ENCODE assay signal across 10 cellular contexts in genomic region chrX:153984351-153985178, GRCh38. TPM values are rescaled to one million over a fixed set of nuclear protein-coding genes. Genes with fewer than 3 reads are reported as not detected.
DNase-seq lines count a peak whose midpoint lies in the region; ATAC-seq and TF ChIP-seq lines count a peak whose summit lies in the region.
"Had no signal": no experiment of that assay in that cellular context is flagged by ENCODE, and none has a peak within 500 bp of the region (broad histone marks: within the 10 kb centered on the region; RNA-seq: fewer than 3 reads in every experiment).

No MANE protein-coding gene starts in this region.

- H3K27ac Mint-ChIP-seq in activated B cell treated with CpG ODN at 0.5 μM for 24 hours = peak overlapping the region; percentile 90
- H3K27ac Mint-ChIP-seq in progenitor cell of endocrine pancreas = no peak overlapping the region

- intact Hi-C loops in activated B cell treated with CpG ODN at 0.5 μM for 24 hours (cut with micrococcal nuclease) = loop anchor here (1.0 to 2.0 kb wide), 2 partner anchors 11 to 18 kb away; no protein-coding TSS in a partner anchor

- no peaks in the 10 kb centered on the region for H3K9me3 Mint-ChIP-seq in activated B cell treated with CpG ODN at 0.5 μM for 24 hours
- no peaks in the 10 kb centered on the region for H3K9me3 Mint-ChIP-seq in progenitor cell of endocrine pancreas (ENCODE audit: low read depth)

- peak; percentile 50 for ATAC-seq in activated B cell treated with CpG ODN at 0.5 μM for 24 hours (ENCODE audit: low read depth)

- H3K27ac ChIP-seq in suprapubic skin = peak overlapping the region; percentile 59
- H3K27ac ChIP-seq: SK-N-MC had no signal

- H3K4me3 Mint-ChIP-seq in activated B cell treated with CpG ODN at 0.5 μM for 24 hours (peak overlapping the region; percentile 66), progenitor cell of endocrine pancreas (ENCODE audit: low read depth) (no peak overlapping the region)

- no peaks in the 10 kb centered on the region for H3K9me3 ChIP-seq in suprapubic skin

- no peak for TF ChIP-seq EP300 in suprapubic skin (IDR thresholded peaks at IDR 0.05)

- 72% methylated on average over 10 of the region's 20 CpGs for WGBS in suprapubic skin

- POLR2A ChIA-PET in activated B cell treated with CpG ODN at 0.5 μM for 24 hours (lab: Charles Lee) = interaction anchor here (0.7 to 3.6 kb wide), 7 partner anchors 11 to 36 kb away, joined by 3 to 17 read pairs (median 5); partner anchors contain the start of genes HCFC1 and IRAK1

- TF ChIP-seq POLR2A in suprapubic skin (IDR thresholded peaks at IDR 0.05) = no peak

- peak; percentile 52 for DNase-seq in activated naive CD4-positive, alpha-beta T cell treated with Interleukin-2 at 50 U/mL for 16 hours
- DNase-seq in activated naive CD4-positive, alpha-beta T cell (lab: John Stamatoyannopoulos, UW) = no peak
- DNase-seq in activated B cell treated with CpG ODN at 0.5 μM for 24 hours = no peak
- DNase-seq in germinal center (ENCODE audit: low spot score) = peak; percentile 31
- no peak for DNase-seq in suprapubic skin (ENCODE audit: low spot score in 2 of 2)
- no peak for DNase-seq in amygdala (lab: John Stamatoyannopoulos, UW)
- no peak for DNase-seq in progenitor cell of endocrine pancreas (ENCODE audit: low spot score, unreplicated experiment)
- no peak for DNase-seq in HuH-7.5 (ENCODE audit: low spot score)

- H3K27me3 Mint-ChIP-seq in activated B cell treated with CpG ODN at 0.5 μM for 24 hours (no peaks in the 10 kb centered on the region), progenitor cell of endocrine pancreas (no peaks in the 10 kb centered on the region)

- H3K36me3 ChIP-seq in suprapubic skin = no peaks in the 10 kb centered on the region

- CTCF ChIA-PET in activated B cell treated with CpG ODN at 0.5 μM for 24 hours (lab: Charles Lee) = interaction anchor here (1.6 kb wide), 1 partner anchor 29 kb away, joined by 7 read pairs; no protein-coding TSS in a partner anchor

- peaks cover 18% of the 10 kb centered on the region for H3K4me1 ChIP-seq in suprapubic skin

- no peak for TF ChIP-seq CTCF in activated B cell treated with CpG ODN at 0.5 μM for 24 hours (IDR thresholded peaks at IDR 0.05)
- no peak for TF ChIP-seq CTCF in suprapubic skin (IDR thresholded peaks at IDR 0.05)
- TF ChIP-seq CTCF in progenitor cell of endocrine pancreas (IDR thresholded peaks at IDR 0.05; ENCODE audit: unreplicated experiment) = no peak

- H3K36me3 Mint-ChIP-seq in activated B cell treated with CpG ODN at 0.5 μM for 24 hours (ENCODE audit: low read depth) = no peaks in the 10 kb centered on the region
- peaks cover 12% of the 10 kb centered on the region for H3K36me3 Mint-ChIP-seq in progenitor cell of endocrine pancreas (ENCODE audit: insufficient read depth)

- no peak overlapping the region for H3K4me3 ChIP-seq in suprapubic skin
- H3K4me3 ChIP-seq: SK-N-MC, smooth muscle cell had no signal

- H3K4me1 Mint-ChIP-seq in activated B cell treated with CpG ODN at 0.5 μM for 24 hours (peaks cover 55% of the 10 kb centered on the region), progenitor cell of endocrine pancreas (ENCODE audit: low read depth) (no peaks in the 10 kb centered on the region)

- H3K27me3 ChIP-seq in suprapubic skin = no peaks in the 10 kb centered on the region

RNA-seq across cellular contexts. Expression of gene TMEM187, which starts 12.0 kb away (rescaled TPM):
- total RNA-seq in activated B cell treated with CpG ODN at 0.5 μM for 24 hours (2.0 and 2.9 TPM in 2 replicates), suprapubic skin (10 to 100 TPM in 1 of 4 donors, 1 to 10 TPM in 3; 7.8 to 10.7 (median 8.6) TPM), progenitor cell of endocrine pancreas (10.2 and 11.7 TPM in 2 replicates)

RNA-seq across cellular contexts. Expression of gene HCFC1, which starts 12.9 kb away (rescaled TPM):
- total RNA-seq in activated B cell treated with CpG ODN at 0.5 μM for 24 hours = 72.5 and 79.4 TPM in 2 replicates
- total RNA-seq in suprapubic skin = 10 to 100 TPM; 51.9 to 72.2 (median 55.3) TPM
- total RNA-seq in progenitor cell of endocrine pancreas = 105 and 121 TPM in 2 replicates

RNA-seq across cellular contexts. Expression of gene IRAK1, which starts 35.1 kb away (rescaled TPM):
- 134 and 146 TPM in 2 replicates for total RNA-seq in activated B cell treated with CpG ODN at 0.5 μM for 24 hours
- total RNA-seq in suprapubic skin = 10 to 100 TPM; 51.3 to 61.5 (median 58.3) TPM
- 95.8 and 96.9 TPM in 2 replicates for total RNA-seq in progenitor cell of endocrine pancreas

RNA-seq across cellular contexts. Expression of gene RENBP, which starts 40.1 kb away (rescaled TPM):
- total RNA-seq in activated B cell treated with CpG ODN at 0.5 μM for 24 hours (14.5 and 20.2 TPM in 2 replicates), suprapubic skin (1 to 10 TPM; 1.7 to 9.9 (median 4.6) TPM), progenitor cell of endocrine pancreas (2.5 and 3.3 TPM in 2 replicates)
- total RNA-seq: smooth muscle cell had no signal

RNA-seq across cellular contexts. Expression of gene NAA10, which starts 49.7 kb away (rescaled TPM):
- total RNA-seq in activated B cell treated with CpG ODN at 0.5 μM for 24 hours = 94.8 and 109 TPM in 2 replicates
- 10 to 100 TPM; 58.5 to 97.2 (median 73.0) TPM for total RNA-seq in suprapubic skin
- total RNA-seq in progenitor cell of endocrine pancreas = 85.3 and 86.3 TPM in 2 replicates

Comparison
In these comparisons a context has a peak if more than half of its experiments do, and no peak if none do; other contexts are left out.
1. DNase-seq: peak in activated naive CD4-positive, alpha-beta T cell treated with Interleukin-2 at 50 U/mL for 16 hours (single experiment) and germinal center (single experiment); none in activated naive CD4-positive, alpha-beta T cell (0 of 4), activated B cell treated with CpG ODN at 0.5 μM for 24 hours (single experiment), suprapubic skin (0 of 2), amygdala (0 of 56), progenitor cell of endocrine pancreas (single experiment) and HuH-7.5 (single experiment).